Comparison of ENCODE assay signal across 23 cellular contexts in the genomic region with DNA sequence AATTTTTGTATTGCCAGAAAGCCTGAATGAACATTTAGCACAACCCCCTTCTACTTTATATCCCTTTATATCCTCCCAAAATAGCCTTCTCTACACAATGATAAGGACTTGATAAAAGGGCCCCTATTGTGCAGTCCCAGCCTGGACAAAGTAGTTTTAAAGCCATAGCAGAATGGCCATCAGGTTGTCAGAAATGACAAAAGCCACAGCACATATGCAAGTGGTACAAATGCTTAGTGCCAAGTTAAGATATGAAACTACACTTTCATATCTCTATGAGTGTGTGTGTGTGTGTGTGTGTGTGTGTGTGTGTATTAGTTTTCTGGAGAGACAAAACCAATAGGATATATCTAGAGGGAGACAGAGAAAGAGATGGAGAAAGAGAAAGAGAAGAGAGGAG.
"Had no signal": no experiment of that assay in that cellular context is flagged by ENCODE, and none has a peak within 500 bp of the region (broad histone marks: within the 10 kb centered on the region; RNA-seq: fewer than 3 reads in every experiment).

No MANE protein-coding gene starts in this region.

- H3K27me3 ChIP-seq: esophagus squamous epithelium, gastroesophageal sphincter, hepatocyte, pancreas, spleen, tibial artery, upper lobe of left lung, uterus had no signal

- H3K9me3 ChIP-seq: esophagus squamous epithelium, gastroesophageal sphincter, mucosa of descending colon, pancreas, prostate gland, spleen, tibial artery, upper lobe of left lung, uterus had no signal

- H3K79me2 ChIP-seq: hepatocyte had no signal

- H3K27ac ChIP-seq: esophagus squamous epithelium, gastroesophageal sphincter, hepatocyte, pancreas, prostate gland, spleen, tibial artery, upper lobe of left lung, uterus had no signal

- H3K4me2 ChIP-seq: hepatocyte had no signal

- H3K4me3 ChIP-seq: esophagus squamous epithelium, gastroesophageal sphincter, hepatocyte, mucosa of descending colon, pancreas, prostate gland, spleen, tibial artery, upper lobe of left lung, uterus had no signal

- H3K36me3 ChIP-seq: esophagus squamous epithelium, gastroesophageal sphincter, pancreas, prostate gland, spleen, tibial artery, upper lobe of left lung, uterus had no signal

- DNase-seq: effector memory CD4-positive, alpha-beta T cell; esophagus squamous epithelium; foreskin fibroblast; glutamatergic neuron; kidney; left colon; mammary epithelial cell; mucosa of descending colon; naive thymus-derived CD8-positive, alpha-beta T cell; occipital lobe; pancreas; spleen; stimulated activated CD4-positive, alpha-beta T cell treated with anti-CD3 and anti-CD28 coated beads, Interleukin-15, amount 100 ng/mL, for 24 hours; stimulated activated CD4-positive, alpha-beta T cell treated with anti-CD3 and anti-CD28 coated beads, Interleukin-1b, Interleukin-23, amount 100 ng/mL, for 48 hours; stimulated activated CD4-positive, alpha-beta T cell treated with anti-CD3 and anti-CD28 coated beads, Interleukin-4, amount 100 ng/mL, for 24 hours; tibial artery; upper lobe of left lung; uterus had no signal

- ATAC-seq: gastroesophageal sphincter; left colon; mucosa of descending colon; naive thymus-derived CD8-positive, alpha-beta T cell; sciatic nerve; stimulated activated memory B cell treated with anti-CD40 and anti-IgM and Interleukin-4, amounts not matched to agents 10 μg/mL and 1 μg/mL and 100 μg/mL, for 72 hours had no signal

- H2AFZ ChIP-seq: hepatocyte had no signal

- H3K4me1 ChIP-seq: esophagus squamous epithelium, gastroesophageal sphincter, prostate gland, tibial artery, uterus had no signal
